In genomic region chr22:18012528-18012927, GRCh38 we compare ENCODE assay signal across 18 cellular contexts. TPM values are rescaled to one million over a fixed set of nuclear protein-coding genes. Genes with fewer than 3 reads are reported as not detected.
DNase-seq lines count a peak whose midpoint lies in the region; ATAC-seq and TF ChIP-seq lines count a peak whose summit lies in the region.
"Had no signal": no experiment of that assay in that cellular context is flagged by ENCODE, and none has a peak within 500 bp of the region (broad histone marks: within the 10 kb centered on the region; RNA-seq: fewer than 3 reads in every experiment).

No MANE protein-coding gene starts in this region.

- no CpG with 5 or more reads among the region's 5 CpGs for WGBS in trophoblast cell (ENCODE audit: extremely low coverage, insufficient coverage, insufficient read length)
- 94 to 95% methylated on average over 5 of the region's 5 CpGs for WGBS in tibial nerve, 2 donors

- no peak overlapping the region for H2BK5ac ChIP-seq in trophoblast cell (ENCODE audit: low read depth, low read length, poor library complexity)

- H3K36me3 ChIP-seq in HCT116 (ENCODE audit: control insufficient read depth in 1 of 2, insufficient read depth in 2 of 2, low read length in 2 of 2) (no peaks in the 10 kb centered on the region), trophoblast cell (ENCODE audit: control insufficient read depth in 1 of 2, insufficient read depth in 2 of 2, low read length in 2 of 2) (no peaks in the 10 kb centered on the region), left ventricle myocardium inferior (no peaks in the 10 kb centered on the region), tibial nerve (no peaks in the 10 kb centered on the region)
- H3K36me3 ChIP-seq: sigmoid colon had no signal

- no peaks in the 10 kb centered on the region for H3K79me1 ChIP-seq in trophoblast cell (ENCODE audit: low read length)

- BruUV-seq in HCT116 (replicated peaks; lab: Mats Ljungman, UMichigan) = no TSS peak

- H4K91ac ChIP-seq in trophoblast cell (ENCODE audit: low read depth, low read length) = no peak overlapping the region

- H3K14ac ChIP-seq in trophoblast cell (ENCODE audit: low read length) = no peak overlapping the region

- POLR2A ChIA-PET in HCT116 (lab: Charles Lee) = interaction anchor here (1.3 kb wide), 1 partner anchor 11 kb away, joined by 3 read pairs; no protein-coding TSS in a partner anchor

- H3K79me2 ChIP-seq in HCT116 (ENCODE audit: insufficient read depth, low read length) = no peaks in the 10 kb centered on the region
- no peaks in the 10 kb centered on the region for H3K79me2 ChIP-seq in trophoblast cell (ENCODE audit: control insufficient read depth, insufficient read depth, low read length, poor library complexity)

- peak; percentile 79 for ATAC-seq in HCT116
- ATAC-seq in esophagus mucosa = peak; percentile 76
- ATAC-seq: activated naive CD8-positive, alpha-beta T cell treated with anti-CD3 and anti-CD28 coated beads, Interleukin-2, amount 50 U/mL, for 24 hours had no signal

- H4K12ac ChIP-seq in trophoblast cell (ENCODE audit: low read depth, low read length) = no peak overlapping the region

- no peak overlapping the region for H2AK5ac ChIP-seq in trophoblast cell (ENCODE audit: low read length)

- DNase-seq in HCT116 (ENCODE audit: low read depth, low spot score) (no peak), RPMI7951 (ENCODE audit: low read depth) (peak; percentile 24), trophoblast cell (peak; percentile 82 to 94), foreskin melanocyte (no peak), left ventricle myocardium inferior (no peak), SKM-1 treated with dmso at 0.1 percent for 144 hours (lab: John Stamatoyannopoulos, UW; ENCODE audit: unreplicated experiment) (no peak), tibial nerve (ENCODE audit: low spot score in 2 of 2) (no peak)
- DNase-seq: activated B cell treated with CpG ODN at 0.5 μM for 24 hours; activated naive CD8-positive, alpha-beta T cell treated with anti-CD3 and anti-CD28 coated beads, Interleukin-2, amount 50 U/mL, for 24 hours; central memory CD4-positive, alpha-beta T cell; effector CD4-positive, alpha-beta T cell; NCI-H187; NCI-H446; NK-92 treated with Interleukin-12 subunit alpha and Interleukin-12 subunit beta, amount 100 ng/mL, for 24 hours; sigmoid colon had no signal

- H3K23ac ChIP-seq in trophoblast cell (ENCODE audit: low read length) = no peak overlapping the region

- TF ChIP-seq CTCF in HCT116 (IDR thresholded peaks at IDR 0.05 in 2 of 3, conservative IDR thresholded peaks at IDR 0.05 in 1 of 3; ENCODE audit: borderline replicate concordance in 1 of 3, insufficient read depth in 1 of 3, low read depth in 2 of 3, low read length in 2 of 3) (no peak), left ventricle myocardium inferior (IDR thresholded peaks at IDR 0.05; ENCODE audit: borderline replicate concordance) (no peak), tibial nerve (IDR thresholded peaks at IDR 0.05) (no peak)

- H3K27me3 ChIP-seq in HCT116 (ENCODE audit: insufficient read depth, low read length) (no peaks in the 10 kb centered on the region), trophoblast cell (ENCODE audit: insufficient read depth, low read length) (no peaks in the 10 kb centered on the region), left ventricle myocardium inferior (ENCODE audit: low read depth) (no peaks in the 10 kb centered on the region), tibial nerve (no peaks in the 10 kb centered on the region)
- H3K27me3 ChIP-seq: sigmoid colon had no signal

- H2BK120ac ChIP-seq in trophoblast cell (ENCODE audit: insufficient read depth, low read length, poor library complexity) = no peak overlapping the region

- H3K18ac ChIP-seq in trophoblast cell (ENCODE audit: low read length) = no peak overlapping the region

- peaks cover 3 to 15% of the 10 kb centered on the region in 2 experiments; a peak in 2 of 4 replicates for H3K4me1 ChIP-seq in HCT116 (ENCODE audit: control insufficient read depth in 1 of 2, insufficient read depth in 2 of 2, low read length in 2 of 2)
- H3K4me1 ChIP-seq in trophoblast cell (ENCODE audit: control insufficient read depth in 1 of 2, insufficient read depth in 2 of 2, low read length in 2 of 2) = peaks cover 0 to 7% of the 10 kb centered on the region in 2 experiments
- peaks cover 9% of the 10 kb centered on the region for H3K4me1 ChIP-seq in left ventricle myocardium inferior
- H3K4me1 ChIP-seq in tibial nerve = no peaks in the 10 kb centered on the region
- H3K4me1 ChIP-seq: Caco-2 had no signal

- RAD21 ChIA-PET in HCT116 (lab: Charles Lee; ENCODE audit: low non-redundant PET in 1 of 2, low total read pairs in 2 of 2, uncharacterized antibody in 2 of 2, unreplicated experiment in 2 of 2) = no interaction called here

- H3K4me2 ChIP-seq in HCT116 (ENCODE audit: low read length) = peak overlapping the region; percentile 35
- H3K4me2 ChIP-seq in trophoblast cell (ENCODE audit: low read length) = no peak overlapping the region

- H3K9me3 ChIP-seq in HCT116 (ENCODE audit: control insufficient read depth in 1 of 2, insufficient read depth in 1 of 2, low read depth in 1 of 2, low read length in 2 of 2) = no peaks in the 10 kb centered on the region
- no peaks in the 10 kb centered on the region for H3K9me3 ChIP-seq in trophoblast cell (ENCODE audit: insufficient read depth, low read depth, low read length)
- no peaks in the 10 kb centered on the region for H3K9me3 ChIP-seq in left ventricle myocardium inferior (replicated peaks)
- H3K9me3 ChIP-seq in tibial nerve = no peaks in the 10 kb centered on the region
- H3K9me3 ChIP-seq: Caco-2, sigmoid colon had no signal

- no peaks in the 10 kb centered on the region for H4K20me1 ChIP-seq in HCT116 (ENCODE audit: insufficient read depth)

- no peak overlapping the region for H3K9ac ChIP-seq in HCT116 (ENCODE audit: low read length)
- no peak overlapping the region for H3K9ac ChIP-seq in trophoblast cell (ENCODE audit: low read length)

- no peaks in the 10 kb centered on the region for H3K9me2 ChIP-seq in HCT116 (ENCODE audit: insufficient read depth)

- H4K8ac ChIP-seq in trophoblast cell (ENCODE audit: low read depth, low read length) = no peak overlapping the region

- H2AFZ ChIP-seq in HCT116 (ENCODE audit: low read depth, low read length, poor library complexity, severe bottlenecking) (no peak overlapping the region), trophoblast cell (ENCODE audit: insufficient read depth, low read length, poor library complexity) (no peak overlapping the region)

- H3K4me3 ChIP-seq in HCT116 (replicated peaks in 1 of 2; ENCODE audit: low read depth in 1 of 2, low read length in 2 of 2) = no peak overlapping the region
- no peak overlapping the region for H3K4me3 ChIP-seq in trophoblast cell (ENCODE audit: low read depth, low read length)
- H3K4me3 ChIP-seq in left ventricle myocardium inferior = no peak overlapping the region
- H3K4me3 ChIP-seq in tibial nerve = no peak overlapping the region
- H3K4me3 ChIP-seq: sigmoid colon had no signal

- intact Hi-C loops in HCT116 (cut with micrococcal nuclease) = no loop called here
- intact Hi-C loops in left ventricle myocardium inferior (cut with micrococcal nuclease) = no loop called here

- no peak for TF ChIP-seq RAD21 in HCT116 (IDR thresholded peaks at IDR 0.05; ENCODE audit: low read depth)

- no peak overlapping the region for H3K27ac ChIP-seq in HCT116 (ENCODE audit: low read depth, low read length)
- H3K27ac ChIP-seq in trophoblast cell (ENCODE audit: low read depth, low read length) = no peak overlapping the region
- no peak overlapping the region for H3K27ac ChIP-seq in left ventricle myocardium inferior (replicated peaks)
- H3K27ac ChIP-seq in tibial nerve = no peak overlapping the region
- H3K27ac ChIP-seq: HL-60 had no signal

- no peak for TF ChIP-seq EP300 in tibial nerve (IDR thresholded peaks at IDR 0.05)

- TF ChIP-seq POLR2A in HCT116 (IDR thresholded peaks at IDR 0.05; ENCODE audit: borderline replicate concordance, extremely low read depth, insufficient read depth, insufficient read length) (no peak), tibial nerve (IDR thresholded peaks at IDR 0.05) (no peak)

- no peak overlapping the region for H3K4ac ChIP-seq in trophoblast cell (ENCODE audit: low read depth, low read length)

- no peak overlapping the region for H2BK12ac ChIP-seq in trophoblast cell (ENCODE audit: low read length)

- CTCF ChIA-PET in HCT116 (lab: Charles Lee) = interaction anchor here (0.7 kb wide), 1 partner anchor 12 kb away, joined by 3 read pairs; no protein-coding TSS in a partner anchor

TF ChIP-seq in HCT116, 20 proteins besides CTCF, POLR2A, EP300 and RAD21 (continues in another document):
- TF ChIP-seq ZFX (IDR thresholded peaks at IDR 0.05) (no peak), ZBTB33 (IDR thresholded peaks at IDR 0.05; ENCODE audit: extremely low read depth, insufficient replicate concordance, low read length) (no peak), SP1 (IDR thresholded peaks at IDR 0.05; ENCODE audit: low read depth) (no peak), EZH2 (IDR thresholded peaks at IDR 0.05) (no peak)

RNA-seq across cellular contexts. Expression of gene MICAL3, which starts 11.8 kb away (rescaled TPM):
- total RNA-seq in HCT116 (2021; ENCODE audit: unreplicated experiment) (30.8 TPM), esophagus mucosa (27.3 TPM), left ventricle myocardium inferior (92.5 TPM), tibial nerve (10 to 100 TPM; 45.2 to 56.3 (median 46.3) TPM)
- polyA plus RNA-seq in HCT116 (2012) = 12.7 and 14.8 TPM in 2 replicates
- total RNA-seq in RPMI7951 (2014; rRNA removed; shearing (Covaris generic)) = 16.0 and 17.0 TPM in 2 replicates
- 18.1 and 20.6 TPM in 2 replicates for polyA plus RNA-seq in trophoblast cell (2013)

Comparison
In these comparisons a context has a peak if more than half of its experiments do, and no peak if none do; other contexts are left out.
1. DNase-seq: peak in RPMI7951 (single experiment) and trophoblast cell (2 of 2); none in HCT116 (single experiment), foreskin melanocyte (single experiment), left ventricle myocardium inferior (single experiment), SKM-1 treated with dmso at 0.1 percent for 144 hours (single experiment) and tibial nerve (0 of 2).